Comparison of ENCODE assay signal across 27 cellular contexts in genomic region chr17:10649031-10649430, GRCh38. TPM values are rescaled to one million over a fixed set of nuclear protein-coding genes. Genes with fewer than 3 reads are reported as not detected.
DNase-seq lines count a peak whose midpoint lies in the region; ATAC-seq, FAIRE-seq and TF ChIP-seq lines count a peak whose summit lies in the region.
"Had no signal": no experiment of that assay in that cellular context is flagged by ENCODE, and none has a peak within 500 bp of the region (broad histone marks: within the 10 kb centered on the region; RNA-seq: fewer than 3 reads in every experiment).

No MANE protein-coding gene starts in this region.

- no peak overlapping the region for H2BK15ac ChIP-seq in mesenchymal stem cell (ENCODE audit: low read depth, poor library complexity, severe bottlenecking)

- no peak overlapping the region for H3K23ac ChIP-seq in mesenchymal stem cell (ENCODE audit: low read length in 2 of 2)

- no TSS peak for BruUV-seq in HepG2 (replicated peaks; lab: Mats Ljungman, UMichigan)

- no peak for ATAC-seq in HepG2
- ATAC-seq: activated naive CD8-positive, alpha-beta T cell treated with anti-CD3 and anti-CD28 coated beads, Interleukin-2, amount 50 U/mL, for 24 hours; HCT116; lower lobe of right lung; WTC11 had no signal

- H3K18ac ChIP-seq in mesenchymal stem cell (ENCODE audit: low read depth in 1 of 2, low read length in 2 of 2) = no peak overlapping the region

- H3K9ac ChIP-seq in mesenchymal stem cell (ENCODE audit: low read length) (no peak overlapping the region), HepG2 (ENCODE audit: insufficient read depth, low read depth, low read length) (no peak overlapping the region)

- in situ Hi-C loops in HepG2 (cut with HindIII; ENCODE audit: extremely low pct_ligation_motif_present, low pct_unique_long_range_greater_than_20kb) = loop anchor here (5.0 kb wide), 1 partner anchor 198 kb away; no protein-coding TSS in a partner anchor

- TF ChIP-seq RAD21 in HepG2 (CRISPR knock-in tag; IDR thresholded peaks at IDR 0.05) = no peak

- H3K4ac ChIP-seq in mesenchymal stem cell (ENCODE audit: low read depth in 1 of 2, low read length in 2 of 2) = no peak overlapping the region

- no peak overlapping the region for H4K91ac ChIP-seq in mesenchymal stem cell (ENCODE audit: low read length)

- FAIRE-seq in HepG2 (lab: Jason Lieb, UNC) = no peak
- FAIRE-seq: D721Med, GM18507 had no signal

- no peak overlapping the region for H2BK5ac ChIP-seq in mesenchymal stem cell (ENCODE audit: low read depth, low read length, poor library complexity, severe bottlenecking)

- DNase-seq in AG10803 (ENCODE audit: low read depth) (peak; percentile 29), M059J (ENCODE audit: low read depth) (peak; percentile 23), erythroblast (lab: John Stamatoyannopoulos, UW) (peak; percentile 51 to 54), mesenchymal stem cell (peak; percentile 9), activated gamma-delta T cell (lab: John Stamatoyannopoulos, UW) (no peak), HepG2 (ENCODE audit: low spot score) (no peak), Peyer's patch (no peak)
- DNase-seq in stimulated activated CD8-positive, alpha-beta memory T cell treated with anti-CD3 and anti-CD28 coated beads, Interleukin-4, amount 100 ng/mL, for 48 hours = no peak
- DNase-seq: activated CD4-positive, alpha-beta T cell treated with anti-CD3 and anti-CD28 coated beads, Interleukin-2, amount 50 U/mL, for 48 hours; activated CD8-positive, alpha-beta memory T cell treated with anti-CD3 and anti-CD28 coated beads, Interleukin-2, amount 50 U/mL, for 48 hours; activated effector memory CD4-positive, alpha-beta T cell treated with Interleukin-2 at 50 U/mL for 16 hours; activated naive CD8-positive, alpha-beta T cell treated with anti-CD3 and anti-CD28 coated beads, Interleukin-2, amount 50 U/mL, for 24 hours; C1 segment of cervical spinal cord; dermis blood vessel endothelial cell; KBM-7; lower lobe of right lung; NCI-H1694; NCI-H2171 treated with DMSO at 0.1 percent for 48 hours; retina; spleen; stimulated activated CD4-positive, alpha-beta T cell treated with anti-CD3 and anti-CD28 coated beads, Interleukin-4, amount 100 ng/mL, for 24 hours had no signal

- peaks cover 0 to 3% of the 10 kb centered on the region in 2 experiments for H3K27me3 ChIP-seq in mesenchymal stem cell (ENCODE audit: control insufficient read depth in 1 of 2, insufficient read depth in 1 of 2, low read length in 2 of 2)
- H3K27me3 ChIP-seq in HepG2 (ENCODE audit: control insufficient read depth in 1 of 2, insufficient read depth in 2 of 2, low read length in 2 of 2) = no peaks in the 10 kb centered on the region
- no peaks in the 10 kb centered on the region for H3K27me3 ChIP-seq in Peyer's patch
- H3K27me3 ChIP-seq: cardiac muscle cell, spleen, tibial nerve had no signal

- TF ChIP-seq CTCF in AG10803 (conservative IDR thresholded peaks at IDR 0.05; ENCODE audit: low read length) (no peak), HepG2 (CRISPR knock-in tag; IDR thresholded peaks at IDR 0.05) (no peak), Peyer's patch (IDR thresholded peaks at IDR 0.05) (no peak)

- no peak overlapping the region for H3K27ac ChIP-seq in mesenchymal stem cell (ENCODE audit: low read length, poor library complexity, severe bottlenecking)
- H3K27ac ChIP-seq in HepG2 (ENCODE audit: extremely low read length, insufficient read depth, low read length) = no peak overlapping the region
- no peak overlapping the region for H3K27ac ChIP-seq in Peyer's patch
- H3K27ac ChIP-seq: cardiac muscle cell, lower lobe of right lung, spleen, tibial nerve had no signal

- no peaks in the 10 kb centered on the region for H4K20me1 ChIP-seq in HepG2 (ENCODE audit: insufficient read depth, low read length)

- H3K4me2 ChIP-seq in mesenchymal stem cell (ENCODE audit: low read length, poor library complexity, severe bottlenecking) = no peak overlapping the region
- no peak overlapping the region for H3K4me2 ChIP-seq in HepG2 (ENCODE audit: low read depth, low read length)

- H3K79me1 ChIP-seq in mesenchymal stem cell (replicated peaks; ENCODE audit: low read length, poor library complexity, severe bottlenecking) = no peaks in the 10 kb centered on the region

- H2BK12ac ChIP-seq in mesenchymal stem cell (ENCODE audit: low read length in 2 of 2) = no peak overlapping the region

- H3K4me1 ChIP-seq in mesenchymal stem cell (ENCODE audit: control insufficient read depth, insufficient read depth, low read depth, low read length) = peaks cover 2% of the 10 kb centered on the region
- H3K4me1 ChIP-seq in HepG2 (ENCODE audit: insufficient read depth, low read length) = no peaks in the 10 kb centered on the region
- H3K4me1 ChIP-seq in Peyer's patch = no peaks in the 10 kb centered on the region
- H3K4me1 ChIP-seq: lower lobe of right lung, tibial nerve had no signal

- H3K9me3 ChIP-seq in mesenchymal stem cell (ENCODE audit: control insufficient read depth, low read length) (no peaks in the 10 kb centered on the region), HepG2 (ENCODE audit: low read length) (no peaks in the 10 kb centered on the region), Peyer's patch (no peaks in the 10 kb centered on the region)
- H3K9me3 ChIP-seq: lower lobe of right lung, spleen, tibial nerve had no signal

- intact Hi-C loops in HepG2 (cut with micrococcal nuclease; ENCODE audit: unreplicated experiment) = no loop called here

- H3K36me3 ChIP-seq in mesenchymal stem cell (ENCODE audit: control insufficient read depth in 1 of 2, insufficient read depth in 2 of 2, low read depth in 1 of 2, low read length in 2 of 2) = peaks cover 0 to 7% of the 10 kb centered on the region in 2 experiments
- peaks cover 0 to 2% of the 10 kb centered on the region in 2 experiments; a peak in 2 of 5 replicates for H3K36me3 ChIP-seq in HepG2 (replicated peaks in 1 of 2; ENCODE audit: control insufficient read depth in 1 of 2, insufficient read depth in 2 of 2, low read length in 2 of 2)
- H3K36me3 ChIP-seq in Peyer's patch = peaks cover 0 to 4% (median 0%) of the 10 kb centered on the region in 3 donors
- H3K36me3 ChIP-seq: cardiac muscle cell, lower lobe of right lung had no signal

- H3K79me2 ChIP-seq in HepG2 (ENCODE audit: insufficient read depth, low read length) = no peaks in the 10 kb centered on the region

- TF ChIP-seq EP300 in HepG2 (IDR thresholded peaks at IDR 0.05; ENCODE audit: low read depth in 2 of 2, low read length in 2 of 2) (no peak), HepG2 (CRISPR knock-in tag; IDR thresholded peaks at IDR 0.05; ENCODE audit: borderline replicate concordance) (no peak)

- H2AFZ ChIP-seq in mesenchymal stem cell (ENCODE audit: low read depth, low read length) (no peak overlapping the region), HepG2 (ENCODE audit: low read length) (no peak overlapping the region)

- no peak overlapping the region for H2AK5ac ChIP-seq in mesenchymal stem cell (ENCODE audit: low read length, severe bottlenecking)

- no peak overlapping the region for H4K8ac ChIP-seq in mesenchymal stem cell (ENCODE audit: low read length)

- no peak overlapping the region for H2BK120ac ChIP-seq in mesenchymal stem cell (ENCODE audit: low read depth, low read length)

- 94% methylated on average over 4 of the region's 4 CpGs for WGBS in mesenchymal stem cell
- 91% methylated on average over 4 of the region's 4 CpGs for WGBS in HepG2 (ENCODE audit: low lambda C conversion rate)

- POLR2A ChIA-PET in HepG2 (lab: Yijun Ruan, JAX) = no interaction called here

- no peak overlapping the region for H3K14ac ChIP-seq in mesenchymal stem cell (ENCODE audit: low read length in 2 of 2)

- H3K4me3 ChIP-seq in AG10803 (ENCODE audit: low read length) (no peak overlapping the region), mesenchymal stem cell (ENCODE audit: insufficient read depth in 1 of 2, low read depth in 1 of 2, low read length in 2 of 2) (no peak overlapping the region), HepG2 (replicated peaks in 1 of 3; ENCODE audit: insufficient read depth in 1 of 3, low read depth in 2 of 3, low read length in 3 of 3) (no peak overlapping the region), Peyer's patch (no peak overlapping the region)
- H3K4me3 ChIP-seq: cardiac muscle cell, lower lobe of right lung, spleen, tibial nerve had no signal

- CTCF ChIA-PET in HepG2 (lab: Yijun Ruan, JAX; ENCODE audit: low intra/inter-chr PET ratio, low total read pairs) = no interaction called here

- TF ChIP-seq POLR2A in erythroblast (IDR thresholded peaks at IDR 0.05; ENCODE audit: low read length) (no peak), HepG2 (IDR thresholded peaks at IDR 0.05; ENCODE audit: insufficient read depth in 1 of 2, low read depth in 2 of 2, low read length in 2 of 2) (no peak), Peyer's patch (IDR thresholded peaks at IDR 0.05) (no peak)

RNA-seq across cellular contexts. Expression of gene MYH3, which starts 8.1 kb away (rescaled TPM):
- under 0.01 and 0.30 TPM in 2 replicates for total RNA-seq in M059J (2014; rRNA removed; shearing (Covaris generic))
- polyA plus RNA-seq in mesenchymal stem cell (2013, experiment 1 of 2) = 0.33 TPM
- 0.25 TPM for polyA plus RNA-seq in mesenchymal stem cell (2013, experiment 2 of 2)
- 1.6 and 4.5 TPM in 2 replicates for total RNA-seq in HepG2 (2016; rRNA removed; fragmentation: Illumina TruSeq; extraction: Trizol)
- 0.97 and 2.0 TPM in 2 replicates for total RNA-seq in HepG2 (2016; cell fraction: cytosol; rRNA removed; fragmentation: Illumina TruSeq; extraction: Trizol; ENCODE audit: low read depth)
- total RNA-seq in HepG2 (2016; cell fraction: insoluble cytoplasmic fraction; rRNA removed; fragmentation: Illumina TruSeq; extraction: Trizol) = 2.4 and 4.8 TPM in 2 replicates
- 0.59 and 2.3 TPM in 2 replicates for total RNA-seq in HepG2 (2016; cell fraction: membrane; rRNA removed; fragmentation: Illumina TruSeq; extraction: Trizol)
- 6.7 and 8.5 TPM in 2 replicates for total RNA-seq in HepG2 (2016; cell fraction: nucleus; rRNA removed; fragmentation: Illumina TruSeq; extraction: Trizol)
- polyA plus RNA-seq in HepG2 (2011; rRNA removed) = 2.5 and 4.3 TPM in 2 replicates
- polyA plus RNA-seq in HepG2 (2011; cell fraction: cytosol; rRNA removed) = 0.53 and 0.67 TPM in 2 replicates
- polyA plus RNA-seq in HepG2 (2011; cell fraction: nucleus; rRNA removed) = 11.9 and 14.9 TPM in 2 replicates
- polyA plus RNA-seq in HepG2 (2012) = 5.1 and 5.5 TPM in 2 replicates
- 0.67 and 0.83 TPM in 2 replicates for polyA plus RNA-seq in HepG2 (2016; cell fraction: cytosol; fragmentation: Illumina TruSeq; extraction: Trizol; ENCODE audit: low read depth)
- polyA plus RNA-seq in HepG2 (2016; cell fraction: insoluble cytoplasmic fraction; fragmentation: Illumina TruSeq; extraction: Trizol; ENCODE audit: low read depth) = 1.8 and 2.2 TPM in 2 replicates
- 0.50 and 0.54 TPM in 2 replicates for polyA plus RNA-seq in HepG2 (2016; cell fraction: membrane; fragmentation: Illumina TruSeq; extraction: Trizol; ENCODE audit: low read depth)
- 23.0 and 26.3 TPM in 2 replicates for polyA plus RNA-seq in HepG2 (2016; cell fraction: nucleus; fragmentation: Illumina TruSeq; extraction: Trizol; ENCODE audit: insufficient read depth, low read depth)
- polyA minus RNA-seq in HepG2 (2011; rRNA and poly(A)+ RNA removed; ENCODE audit: low replicate concordance) = 1.3 and 1.7 TPM in 2 replicates
- 0.70 TPM in 1 of 2 replicates, not detected in the other for polyA minus RNA-seq in HepG2 (2011; cell fraction: cytosol; rRNA and poly(A)+ RNA removed)
- 5.0 and 5.2 TPM in 2 replicates for polyA minus RNA-seq in HepG2 (2011; cell fraction: nucleus; rRNA and poly(A)+ RNA removed)
- total RNA-seq in Peyer's patch = 10 to 100 TPM in 2 of 4 donors, 1 to 10 TPM in 2; 3.7 to 32.2 (median 8.4) TPM

RNA-seq across cellular contexts. Expression of gene SCO1, which starts 48.3 kb away (rescaled TPM):
- total RNA-seq in M059J (2014; rRNA removed; shearing (Covaris generic)) = 19.9 and 29.5 TPM in 2 replicates
- polyA plus RNA-seq in mesenchymal stem cell (2013, experiment 1 of 2) = 17.5 TPM
- 16.0 TPM for polyA plus RNA-seq in mesenchymal stem cell (2013, experiment 2 of 2)
- total RNA-seq in HepG2 (2016; rRNA removed; fragmentation: Illumina TruSeq; extraction: Trizol) = 50.3 and 69.5 TPM in 2 replicates
- 3.1 and 4.2 TPM in 2 replicates for total RNA-seq in HepG2 (2016; cell fraction: cytosol; rRNA removed; fragmentation: Illumina TruSeq; extraction: Trizol; ENCODE audit: low read depth)
- 51.9 and 71.9 TPM in 2 replicates for total RNA-seq in HepG2 (2016; cell fraction: insoluble cytoplasmic fraction; rRNA removed; fragmentation: Illumina TruSeq; extraction: Trizol)
- 10.6 and 11.3 TPM in 2 replicates for total RNA-seq in HepG2 (2016; cell fraction: membrane; rRNA removed; fragmentation: Illumina TruSeq; extraction: Trizol)
- total RNA-seq in HepG2 (2016; cell fraction: nucleus; rRNA removed; fragmentation: Illumina TruSeq; extraction: Trizol) = 32.1 and 34.3 TPM in 2 replicates
- 11.0 and 11.4 TPM in 2 replicates for polyA plus RNA-seq in HepG2 (2011; rRNA removed)
- polyA plus RNA-seq in HepG2 (2011; cell fraction: cytosol; rRNA removed) = 8.5 and 10.4 TPM in 2 replicates
- 9.3 and 11.8 TPM in 2 replicates for polyA plus RNA-seq in HepG2 (2011; cell fraction: nucleus; rRNA removed)
- 12.4 and 14.8 TPM in 2 replicates for polyA plus RNA-seq in HepG2 (2012)
- polyA plus RNA-seq in HepG2 (2016; cell fraction: cytosol; fragmentation: Illumina TruSeq; extraction: Trizol; ENCODE audit: low read depth) = 4.1 and 4.2 TPM in 2 replicates
- polyA plus RNA-seq in HepG2 (2016; cell fraction: insoluble cytoplasmic fraction; fragmentation: Illumina TruSeq; extraction: Trizol; ENCODE audit: low read depth) = 56.4 and 64.1 TPM in 2 replicates
- polyA plus RNA-seq in HepG2 (2016; cell fraction: membrane; fragmentation: Illumina TruSeq; extraction: Trizol; ENCODE audit: low read depth) = 7.3 TPM in 2 replicates
- 35.9 and 42.3 TPM in 2 replicates for polyA plus RNA-seq in HepG2 (2016; cell fraction: nucleus; fragmentation: Illumina TruSeq; extraction: Trizol; ENCODE audit: insufficient read depth, low read depth)
- polyA minus RNA-seq in HepG2 (2011; rRNA and poly(A)+ RNA removed; ENCODE audit: low replicate concordance) = 15.5 and 28.5 TPM in 2 replicates
- polyA minus RNA-seq in HepG2 (2011; cell fraction: cytosol; rRNA and poly(A)+ RNA removed) = 7.4 and 12.4 TPM in 2 replicates
- polyA minus RNA-seq in HepG2 (2011; cell fraction: nucleus; rRNA and poly(A)+ RNA removed) = 28.8 and 30.6 TPM in 2 replicates
- total RNA-seq in Peyer's patch = 10 to 100 TPM; 12.4 to 28.6 (median 19.5) TPM

RNA-seq across cellular contexts. Expression of gene ADPRM, which starts 48.4 kb away (rescaled TPM):
- 3.5 and 9.5 TPM in 2 replicates for total RNA-seq in M059J (2014; rRNA removed; shearing (Covaris generic))
- 9.4 TPM for polyA plus RNA-seq in mesenchymal stem cell (2013, experiment 1 of 2)
- 10.2 TPM for polyA plus RNA-seq in mesenchymal stem cell (2013, experiment 2 of 2)
- total RNA-seq in HepG2 (2016; rRNA removed; fragmentation: Illumina TruSeq; extraction: Trizol) (5.6 and 5.9 TPM in 2 replicates), Peyer's patch (10 to 100 TPM in 2 of 4 donors, 1 to 10 TPM in 2; 6.5 to 20.6 (median 14.0) TPM)
- total RNA-seq in HepG2 (2016; cell fraction: cytosol; rRNA removed; fragmentation: Illumina TruSeq; extraction: Trizol; ENCODE audit: low read depth) = 2.8 and 3.3 TPM in 2 replicates
- 4.9 and 6.3 TPM in 2 replicates for total RNA-seq in HepG2 (2016; cell fraction: insoluble cytoplasmic fraction; rRNA removed; fragmentation: Illumina TruSeq; extraction: Trizol)
- 6.2 and 6.3 TPM in 2 replicates for total RNA-seq in HepG2 (2016; cell fraction: membrane; rRNA removed; fragmentation: Illumina TruSeq; extraction: Trizol)
- 3.9 and 4.2 TPM in 2 replicates for total RNA-seq in HepG2 (2016; cell fraction: nucleus; rRNA removed; fragmentation: Illumina TruSeq; extraction: Trizol)
- polyA plus RNA-seq in HepG2 (2011; rRNA removed) = 7.9 and 10.8 TPM in 2 replicates
- 5.5 and 8.7 TPM in 2 replicates for polyA plus RNA-seq in HepG2 (2011; cell fraction: cytosol; rRNA removed)
- polyA plus RNA-seq in HepG2 (2011; cell fraction: nucleus; rRNA removed) = 2.3 and 3.2 TPM in 2 replicates
- polyA plus RNA-seq in HepG2 (2012) = 10.1 and 12.1 TPM in 2 replicates
- polyA plus RNA-seq in HepG2 (2016; cell fraction: cytosol; fragmentation: Illumina TruSeq; extraction: Trizol; ENCODE audit: low read depth) = 2.8 and 3.1 TPM in 2 replicates
- polyA plus RNA-seq in HepG2 (2016; cell fraction: insoluble cytoplasmic fraction; fragmentation: Illumina TruSeq; extraction: Trizol; ENCODE audit: low read depth) = 6.1 and 6.3 TPM in 2 replicates
- polyA plus RNA-seq in HepG2 (2016; cell fraction: membrane; fragmentation: Illumina TruSeq; extraction: Trizol; ENCODE audit: low read depth) = 5.4 and 5.6 TPM in 2 replicates
- polyA plus RNA-seq in HepG2 (2016; cell fraction: nucleus; fragmentation: Illumina TruSeq; extraction: Trizol; ENCODE audit: insufficient read depth, low read depth) = 3.6 and 4.3 TPM in 2 replicates
- polyA minus RNA-seq in HepG2 (2011; rRNA and poly(A)+ RNA removed; ENCODE audit: low replicate concordance) = 5.1 and 6.9 TPM in 2 replicates
- 3.3 and 4.0 TPM in 2 replicates for polyA minus RNA-seq in HepG2 (2011; cell fraction: cytosol; rRNA and poly(A)+ RNA removed)
- polyA minus RNA-seq in HepG2 (2011; cell fraction: nucleus; rRNA and poly(A)+ RNA removed) = 9.0 and 14.3 TPM in 2 replicates

Comparison
In these comparisons a context has a peak if more than half of its experiments do, and no peak if none do; other contexts are left out.
1. DNase-seq: peak in AG10803 (single experiment), M059J (single experiment), erythroblast (2 of 2) and mesenchymal stem cell (single experiment); none in activated gamma-delta T cell (single experiment), HepG2 (single experiment), Peyer's patch (0 of 3) and stimulated activated CD8-positive, alpha-beta memory T cell treated with anti-CD3 and anti-CD28 coated beads, Interleukin-4, amount 100 ng/mL, for 48 hours (single experiment).